Comparison of ENCODE assay signal across 2 cellular contexts in genomic region chr1:27341525-27342252, GRCh38.
TF ChIP-seq lines count a peak whose summit lies in the region.

A gene with protein sequence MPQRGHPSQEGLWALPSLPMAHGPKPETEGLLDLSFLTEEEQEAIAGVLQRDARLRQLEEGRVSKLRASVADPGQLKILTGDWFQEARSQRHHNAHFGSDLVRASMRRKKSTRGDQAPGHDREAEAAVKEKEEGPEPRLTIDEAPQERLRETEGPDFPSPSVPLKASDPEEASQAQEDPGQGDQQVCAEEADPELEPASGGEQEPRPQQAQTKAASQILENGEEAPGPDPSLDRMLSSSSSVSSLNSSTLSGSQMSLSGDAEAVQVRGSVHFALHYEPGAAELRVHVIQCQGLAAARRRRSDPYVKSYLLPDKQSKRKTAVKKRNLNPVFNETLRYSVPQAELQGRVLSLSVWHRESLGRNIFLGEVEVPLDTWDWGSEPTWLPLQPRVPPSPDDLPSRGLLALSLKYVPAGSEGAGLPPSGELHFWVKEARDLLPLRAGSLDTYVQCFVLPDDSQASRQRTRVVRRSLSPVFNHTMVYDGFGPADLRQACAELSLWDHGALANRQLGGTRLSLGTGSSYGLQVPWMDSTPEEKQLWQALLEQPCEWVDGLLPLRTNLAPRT (plus strand): TSS chr1:27342022. CDS start chr1:27345335, 3,313 bp downstream.

TF ChIP-seq in HCT116, 20 proteins besides CTCF, POLR2A, EP300 and RAD21:
- TF ChIP-seq SP1 (IDR thresholded peaks at IDR 0.05; ENCODE audit: low read depth) (no peak), YY1 (IDR thresholded peaks at IDR 0.05; ENCODE audit: extremely low read depth, insufficient replicate concordance, low read depth, low read length) (peak; percentile 8), EZH2phosphoT487 (IDR thresholded peaks at IDR 0.05; ENCODE audit: borderline replicate concordance) (no peak), SRF (IDR thresholded peaks at IDR 0.05; ENCODE audit: low read depth) (no peak), ELF1 (IDR thresholded peaks at IDR 0.05; ENCODE audit: borderline replicate concordance, low read depth) (no peak), ZNF274 (IDR thresholded peaks at IDR 0.05; ENCODE audit: low read depth, low read length) (no peak), MAX (IDR thresholded peaks at IDR 0.05) (no peak), ZFX (IDR thresholded peaks at IDR 0.05) (peak; percentile 63; the same call in 1 of the 2 replicates), CBX3 (IDR thresholded peaks at IDR 0.05; ENCODE audit: low read depth) (no peak), TCF7L2 (IDR thresholded peaks at IDR 0.05; ENCODE audit: borderline replicate concordance, extremely low read depth, insufficient read depth, insufficient read length) (no peak), POLR2AphosphoS5 (IDR thresholded peaks at IDR 0.05; ENCODE audit: low read depth, low read length) (peak; percentile 81), JUND (IDR thresholded peaks at IDR 0.05) (no peak), FOSL1 (IDR thresholded peaks at IDR 0.05; ENCODE audit: low read depth) (no peak), EGR1 (IDR thresholded peaks at IDR 0.05; ENCODE audit: low read depth) (no peak), SIN3A (IDR thresholded peaks at IDR 0.05; ENCODE audit: low read depth) (no peak), REST (IDR thresholded peaks at IDR 0.05; ENCODE audit: low read depth) (no peak), EZH2 (IDR thresholded peaks at IDR 0.05) (no peak), CEBPB (IDR thresholded peaks at IDR 0.05; ENCODE audit: low read depth) (no peak)
- TF ChIP-seq, protein P1, sequence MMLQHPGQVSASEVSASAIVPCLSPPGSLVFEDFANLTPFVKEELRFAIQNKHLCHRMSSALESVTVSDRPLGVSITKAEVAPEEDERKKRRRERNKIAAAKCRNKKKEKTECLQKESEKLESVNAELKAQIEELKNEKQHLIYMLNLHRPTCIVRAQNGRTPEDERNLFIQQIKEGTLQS (IDR thresholded peaks at IDR 0.05), result no peak
- TF ChIP-seq, protein P2, sequence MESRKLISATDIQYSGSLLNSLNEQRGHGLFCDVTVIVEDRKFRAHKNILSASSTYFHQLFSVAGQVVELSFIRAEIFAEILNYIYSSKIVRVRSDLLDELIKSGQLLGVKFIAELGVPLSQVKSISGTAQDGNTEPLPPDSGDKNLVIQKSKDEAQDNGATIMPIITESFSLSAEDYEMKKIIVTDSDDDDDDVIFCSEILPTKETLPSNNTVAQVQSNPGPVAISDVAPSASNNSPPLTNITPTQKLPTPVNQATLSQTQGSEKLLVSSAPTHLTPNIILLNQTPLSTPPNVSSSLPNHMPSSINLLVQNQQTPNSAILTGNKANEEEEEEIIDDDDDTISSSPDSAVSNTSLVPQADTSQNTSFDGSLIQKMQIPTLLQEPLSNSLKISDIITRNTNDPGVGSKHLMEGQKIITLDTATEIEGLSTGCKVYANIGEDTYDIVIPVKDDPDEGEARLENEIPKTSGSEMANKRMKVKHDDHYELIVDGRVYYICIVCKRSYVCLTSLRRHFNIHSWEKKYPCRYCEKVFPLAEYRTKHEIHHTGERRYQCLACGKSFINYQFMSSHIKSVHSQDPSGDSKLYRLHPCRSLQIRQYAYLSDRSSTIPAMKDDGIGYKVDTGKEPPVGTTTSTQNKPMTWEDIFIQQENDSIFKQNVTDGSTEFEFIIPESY (IDR thresholded peaks at IDR 0.05; ENCODE audit: extremely low read depth, insufficient replicate concordance, low read length), result no peak

TF ChIP-seq in HepG2, 621 proteins besides CTCF, POLR2A, EP300 and RAD21 (continues in another document):
- no peak for TF ChIP-seq GTF3A (CRISPR knock-in tag; conservative IDR thresholded peaks at IDR 0.05)
- 0 out of 2 replicates have a peak, but pooled peaks have one; percentile 55 for TF ChIP-seq HOXD1 (CRISPR knock-in tag; IDR thresholded peaks at IDR 0.05)
- no peak for TF ChIP-seq TBL1XR1 (IDR thresholded peaks at IDR 0.05; ENCODE audit: borderline replicate concordance, low read length, partially characterized antibody)
- TF ChIP-seq SMYD3 (CRISPR knock-in tag; IDR thresholded peaks at IDR 0.05), result no peak
- no peak for TF ChIP-seq ZNF841 (CRISPR knock-in tag; IDR thresholded peaks at IDR 0.05; ENCODE audit: borderline replicate concordance)
- TF ChIP-seq BRD4 (CRISPR knock-in tag; IDR thresholded peaks at IDR 0.05), result no peak
- no peak for TF ChIP-seq TP53 (CRISPR knock-in tag; conservative IDR thresholded peaks at IDR 0.05)
- no peak for TF ChIP-seq ARHGAP35 (CRISPR knock-in tag; IDR thresholded peaks at IDR 0.05; ENCODE audit: borderline replicate concordance)
- TF ChIP-seq GABPA (IDR thresholded peaks at IDR 0.05; ENCODE audit: low read depth, low read length), result no peak
- TF ChIP-seq GABPA (CRISPR knock-in tag; IDR thresholded peaks at IDR 0.05; ENCODE audit: low read depth), result no peak; the same call in 1 of the 2 replicates
- no peak for TF ChIP-seq ZFP62 (CRISPR knock-in tag; IDR thresholded peaks at IDR 0.05)
- peak; percentile 24; the same call in 1 of the 2 replicates for TF ChIP-seq MXD3 (CRISPR knock-in tag; IDR thresholded peaks at IDR 0.05)
- TF ChIP-seq ZBTB3 (CRISPR knock-in tag; IDR thresholded peaks at IDR 0.05; ENCODE audit: borderline replicate concordance, low read depth), result no peak
- no peak for TF ChIP-seq ZNF749 (CRISPR knock-in tag; IDR thresholded peaks at IDR 0.05; ENCODE audit: borderline replicate concordance)
- TF ChIP-seq TBX3 (IDR thresholded peaks at IDR 0.05; ENCODE audit: borderline replicate concordance), result 0 out of 2 replicates have a peak, but pooled peaks have one; percentile 31
- no peak for TF ChIP-seq NKX3-1 (CRISPR knock-in tag; IDR thresholded peaks at IDR 0.05)
- TF ChIP-seq FOXC1 (CRISPR knock-in tag; IDR thresholded peaks at IDR 0.05; ENCODE audit: borderline replicate concordance), result no peak
- TF ChIP-seq NAIF1 (CRISPR knock-in tag; IDR thresholded peaks at IDR 0.05; ENCODE audit: borderline replicate concordance), result no peak
- no peak for TF ChIP-seq ZNF703 (CRISPR knock-in tag; IDR thresholded peaks at IDR 0.05; ENCODE audit: borderline replicate concordance)
- no peak for TF ChIP-seq NPAS2 (CRISPR knock-in tag; IDR thresholded peaks at IDR 0.05; ENCODE audit: borderline replicate concordance)
- TF ChIP-seq ZNF333 (CRISPR knock-in tag; IDR thresholded peaks at IDR 0.05; ENCODE audit: borderline replicate concordance), result no peak
- TF ChIP-seq GPN1 (CRISPR knock-in tag; IDR thresholded peaks at IDR 0.05; ENCODE audit: borderline replicate concordance), result no peak
- TF ChIP-seq, protein P3, sequence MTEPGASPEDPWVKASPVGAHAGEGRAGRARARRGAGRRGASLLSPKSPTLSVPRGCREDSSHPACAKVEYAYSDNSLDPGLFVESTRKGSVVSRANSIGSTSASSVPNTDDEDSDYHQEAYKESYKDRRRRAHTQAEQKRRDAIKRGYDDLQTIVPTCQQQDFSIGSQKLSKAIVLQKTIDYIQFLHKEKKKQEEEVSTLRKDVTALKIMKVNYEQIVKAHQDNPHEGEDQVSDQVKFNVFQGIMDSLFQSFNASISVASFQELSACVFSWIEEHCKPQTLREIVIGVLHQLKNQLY (CRISPR knock-in tag; IDR thresholded peaks at IDR 0.05), result no peak
- no peak for TF ChIP-seq IKZF4 (CRISPR knock-in tag; IDR thresholded peaks at IDR 0.05; ENCODE audit: borderline replicate concordance, low read depth, not compliant biosample characterization)
- TF ChIP-seq PAWR (CRISPR knock-in tag; IDR thresholded peaks at IDR 0.05; ENCODE audit: borderline replicate concordance), result no peak
- TF ChIP-seq, protein P4, sequence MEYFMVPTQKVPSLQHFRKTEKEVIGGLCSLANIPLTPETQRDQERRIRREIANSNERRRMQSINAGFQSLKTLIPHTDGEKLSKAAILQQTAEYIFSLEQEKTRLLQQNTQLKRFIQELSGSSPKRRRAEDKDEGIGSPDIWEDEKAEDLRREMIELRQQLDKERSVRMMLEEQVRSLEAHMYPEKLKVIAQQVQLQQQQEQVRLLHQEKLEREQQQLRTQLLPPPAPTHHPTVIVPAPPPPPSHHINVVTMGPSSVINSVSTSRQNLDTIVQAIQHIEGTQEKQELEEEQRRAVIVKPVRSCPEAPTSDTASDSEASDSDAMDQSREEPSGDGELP (IDR thresholded peaks at IDR 0.05; ENCODE audit: borderline replicate concordance, low read depth), result peak; percentile 58; the same call in 1 of the 2 replicates
- peak; percentile 27; the same call in 1 of the 2 replicates for TF ChIP-seq SMAD3 (CRISPR knock-in tag; IDR thresholded peaks at IDR 0.05)
- no peak for TF ChIP-seq ZNF260 (CRISPR knock-in tag; IDR thresholded peaks at IDR 0.05; ENCODE audit: borderline replicate concordance, low read depth)
- TF ChIP-seq HOXA3 (CRISPR knock-in tag; IDR thresholded peaks at IDR 0.05), result peak; percentile 55; the same call in 1 of the 2 replicates
- no peak for TF ChIP-seq STAG1 (CRISPR knock-in tag; IDR thresholded peaks at IDR 0.05)
- no peak for TF ChIP-seq ZNF891 (CRISPR knock-in tag; IDR thresholded peaks at IDR 0.05)
- TF ChIP-seq ZNF724P (CRISPR knock-in tag; IDR thresholded peaks at IDR 0.05; ENCODE audit: borderline replicate concordance), result no peak
- TF ChIP-seq ZMYM4 (CRISPR knock-in tag; IDR thresholded peaks at IDR 0.05), result no peak
- TF ChIP-seq, protein P5, sequence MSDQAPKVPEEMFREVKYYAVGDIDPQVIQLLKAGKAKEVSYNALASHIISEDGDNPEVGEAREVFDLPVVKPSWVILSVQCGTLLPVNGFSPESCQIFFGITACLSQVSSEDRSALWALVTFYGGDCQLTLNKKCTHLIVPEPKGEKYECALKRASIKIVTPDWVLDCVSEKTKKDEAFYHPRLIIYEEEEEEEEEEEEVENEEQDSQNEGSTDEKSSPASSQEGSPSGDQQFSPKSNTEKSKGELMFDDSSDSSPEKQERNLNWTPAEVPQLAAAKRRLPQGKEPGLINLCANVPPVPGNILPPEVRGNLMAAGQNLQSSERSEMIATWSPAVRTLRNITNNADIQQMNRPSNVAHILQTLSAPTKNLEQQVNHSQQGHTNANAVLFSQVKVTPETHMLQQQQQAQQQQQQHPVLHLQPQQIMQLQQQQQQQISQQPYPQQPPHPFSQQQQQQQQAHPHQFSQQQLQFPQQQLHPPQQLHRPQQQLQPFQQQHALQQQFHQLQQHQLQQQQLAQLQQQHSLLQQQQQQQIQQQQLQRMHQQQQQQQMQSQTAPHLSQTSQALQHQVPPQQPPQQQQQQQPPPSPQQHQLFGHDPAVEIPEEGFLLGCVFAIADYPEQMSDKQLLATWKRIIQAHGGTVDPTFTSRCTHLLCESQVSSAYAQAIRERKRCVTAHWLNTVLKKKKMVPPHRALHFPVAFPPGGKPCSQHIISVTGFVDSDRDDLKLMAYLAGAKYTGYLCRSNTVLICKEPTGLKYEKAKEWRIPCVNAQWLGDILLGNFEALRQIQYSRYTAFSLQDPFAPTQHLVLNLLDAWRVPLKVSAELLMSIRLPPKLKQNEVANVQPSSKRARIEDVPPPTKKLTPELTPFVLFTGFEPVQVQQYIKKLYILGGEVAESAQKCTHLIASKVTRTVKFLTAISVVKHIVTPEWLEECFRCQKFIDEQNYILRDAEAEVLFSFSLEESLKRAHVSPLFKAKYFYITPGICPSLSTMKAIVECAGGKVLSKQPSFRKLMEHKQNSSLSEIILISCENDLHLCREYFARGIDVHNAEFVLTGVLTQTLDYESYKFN (CRISPR knock-in tag; conservative IDR thresholded peaks at IDR 0.05), result no peak
- no peak for TF ChIP-seq GATA4 (IDR thresholded peaks at IDR 0.05; ENCODE audit: borderline replicate concordance, low read depth)
- TF ChIP-seq ZNF138 (CRISPR knock-in tag; IDR thresholded peaks at IDR 0.05; ENCODE audit: low read depth), result no peak
- TF ChIP-seq, protein P6, sequence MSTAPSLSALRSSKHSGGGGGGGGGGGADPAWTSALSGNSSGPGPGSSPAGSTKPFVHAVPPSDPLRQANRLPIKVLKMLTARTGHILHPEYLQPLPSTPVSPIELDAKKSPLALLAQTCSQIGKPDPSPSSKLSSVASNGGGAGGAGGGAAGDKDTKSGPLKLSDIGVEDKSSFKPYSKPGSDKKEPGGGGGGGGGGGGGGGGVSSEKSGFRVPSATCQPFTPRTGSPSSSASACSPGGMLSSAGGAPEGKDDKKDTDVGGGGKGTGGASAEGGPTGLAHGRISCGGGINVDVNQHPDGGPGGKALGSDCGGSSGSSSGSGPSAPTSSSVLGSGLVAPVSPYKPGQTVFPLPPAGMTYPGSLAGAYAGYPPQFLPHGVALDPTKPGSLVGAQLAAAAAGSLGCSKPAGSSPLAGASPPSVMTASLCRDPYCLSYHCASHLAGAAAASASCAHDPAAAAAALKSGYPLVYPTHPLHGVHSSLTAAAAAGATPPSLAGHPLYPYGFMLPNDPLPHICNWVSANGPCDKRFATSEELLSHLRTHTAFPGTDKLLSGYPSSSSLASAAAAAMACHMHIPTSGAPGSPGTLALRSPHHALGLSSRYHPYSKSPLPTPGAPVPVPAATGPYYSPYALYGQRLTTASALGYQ (CRISPR knock-in tag; IDR thresholded peaks at IDR 0.05), result no peak
- no peak for TF ChIP-seq SMC3 (IDR thresholded peaks at IDR 0.05; ENCODE audit: low read length)
- TF ChIP-seq LCORL (IDR thresholded peaks at IDR 0.05), result no peak
- TF ChIP-seq LCORL (CRISPR knock-in tag; IDR thresholded peaks at IDR 0.05), result peak; percentile 26; the same call in 1 of the 2 replicates
- no peak for TF ChIP-seq NBN (conservative IDR thresholded peaks at IDR 0.05)
- TF ChIP-seq, protein P7, sequence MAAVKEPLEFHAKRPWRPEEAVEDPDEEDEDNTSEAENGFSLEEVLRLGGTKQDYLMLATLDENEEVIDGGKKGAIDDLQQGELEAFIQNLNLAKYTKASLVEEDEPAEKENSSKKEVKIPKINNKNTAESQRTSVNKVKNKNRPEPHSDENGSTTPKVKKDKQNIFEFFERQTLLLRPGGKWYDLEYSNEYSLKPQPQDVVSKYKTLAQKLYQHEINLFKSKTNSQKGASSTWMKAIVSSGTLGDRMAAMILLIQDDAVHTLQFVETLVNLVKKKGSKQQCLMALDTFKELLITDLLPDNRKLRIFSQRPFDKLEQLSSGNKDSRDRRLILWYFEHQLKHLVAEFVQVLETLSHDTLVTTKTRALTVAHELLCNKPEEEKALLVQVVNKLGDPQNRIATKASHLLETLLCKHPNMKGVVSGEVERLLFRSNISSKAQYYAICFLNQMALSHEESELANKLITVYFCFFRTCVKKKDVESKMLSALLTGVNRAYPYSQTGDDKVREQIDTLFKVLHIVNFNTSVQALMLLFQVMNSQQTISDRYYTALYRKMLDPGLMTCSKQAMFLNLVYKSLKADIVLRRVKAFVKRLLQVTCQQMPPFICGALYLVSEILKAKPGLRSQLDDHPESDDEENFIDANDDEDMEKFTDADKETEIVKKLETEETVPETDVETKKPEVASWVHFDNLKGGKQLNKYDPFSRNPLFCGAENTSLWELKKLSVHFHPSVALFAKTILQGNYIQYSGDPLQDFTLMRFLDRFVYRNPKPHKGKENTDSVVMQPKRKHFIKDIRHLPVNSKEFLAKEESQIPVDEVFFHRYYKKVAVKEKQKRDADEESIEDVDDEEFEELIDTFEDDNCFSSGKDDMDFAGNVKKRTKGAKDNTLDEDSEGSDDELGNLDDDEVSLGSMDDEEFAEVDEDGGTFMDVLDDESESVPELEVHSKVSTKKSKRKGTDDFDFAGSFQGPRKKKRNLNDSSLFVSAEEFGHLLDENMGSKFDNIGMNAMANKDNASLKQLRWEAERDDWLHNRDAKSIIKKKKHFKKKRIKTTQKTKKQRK (IDR thresholded peaks at IDR 0.05; ENCODE audit: low read length), result no peak
- TF ChIP-seq, protein P8, sequence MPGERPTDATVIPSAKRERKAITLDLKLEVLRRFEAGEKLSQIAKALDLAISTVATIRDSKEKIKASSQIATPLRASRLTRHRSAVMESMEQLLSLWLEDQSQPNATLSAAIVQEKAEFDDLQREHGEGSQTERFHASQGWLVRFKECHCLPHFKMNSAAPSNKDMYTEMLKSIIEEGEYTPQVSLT (CRISPR knock-in tag; IDR thresholded peaks at IDR 0.05; ENCODE audit: borderline replicate concordance, low read depth), result no peak
- no peak for TF ChIP-seq ZNF496 (CRISPR knock-in tag; IDR thresholded peaks at IDR 0.05; ENCODE audit: insufficient replicate concordance)
- TF ChIP-seq ZNF326 (CRISPR knock-in tag; IDR thresholded peaks at IDR 0.05; ENCODE audit: borderline replicate concordance), result no peak
